Comparison of ENCODE assay signal across 13 cellular contexts in genomic region chr12:62692884-62693283, GRCh38.
DNase-seq lines count a peak whose midpoint lies in the region; ATAC-seq and TF ChIP-seq lines count a peak whose summit lies in the region.
"Had no signal": no experiment of that assay in that cellular context is flagged by ENCODE, and none has a peak within 500 bp of the region (broad histone marks: within the 10 kb centered on the region; RNA-seq: fewer than 3 reads in every experiment).

No MANE protein-coding gene starts in this region.

- H3K4me1 ChIP-seq in heart right ventricle (peaks cover 0 to 24% (median 3%) of the 10 kb centered on the region in 9 donors), right atrium auricular region (no peaks in the 10 kb centered on the region), tibial artery (peaks cover 0 to 24% (median 11%) of the 10 kb centered on the region in 4 donors)

- WGBS in heart right ventricle, 2 donors: 79 to 82% methylated on average over 7 of the region's 7 CpGs

- intact Hi-C loops in heart right ventricle (cut with DNase I): loop anchor here in 1 of 10 donors (10.0 kb wide), 1 partner anchor 48 kb away; no protein-coding TSS in a partner anchor
- intact Hi-C loops in tibial artery (cut with DNase I; ENCODE audit: low total_unique reads): no loop called here

- peaks cover 0 to 38% (median 0%) of the 10 kb centered on the region in 9 donors for H3K36me3 ChIP-seq in heart right ventricle
- H3K36me3 ChIP-seq in right atrium auricular region: no peaks in the 10 kb centered on the region
- H3K36me3 ChIP-seq in tibial artery: no peaks in the 10 kb centered on the region

- ATAC-seq in heart right ventricle: peak in 2 of 8 donors; percentile 21 to 32

- DNase-seq in heart right ventricle (no peak), right atrium auricular region (ENCODE audit: low spot score) (no peak), astrocyte of the cerebellum (ENCODE audit: low read depth) (peak; percentile 83), glomerular visceral epithelial cell (ENCODE audit: extremely low spot score) (peak; percentile 61), tibial artery (no peak), ureter (ENCODE audit: low spot score) (no peak), dedifferentiated amniotic fluid mesenchymal stem cell (ENCODE audit: extremely low spot score) (no peak), DMS114 treated with DMSO at 0.1 percent for 48 hours (lab: John Stamatoyannopoulos, UW; ENCODE audit: unreplicated experiment) (no peak)
- DNase-seq: activated CD4-positive, alpha-beta T cell treated with anti-CD3 and anti-CD28 coated beads for 4 hours; activated T-cell treated with anti-CD3 and anti-CD28 coated beads, Interleukin-2, amount 50 U/mL, for 24 hours; anterior cingulate cortex; DMS 273 treated with DMSO at 0.1 percent for 48 hours; nucleus accumbens had no signal

- in situ Hi-C loops in astrocyte of the cerebellum (cut with HindIII; ENCODE audit: low sequenced_read_pairs): no loop called here

- no peaks in the 10 kb centered on the region for H3K9me3 ChIP-seq in heart right ventricle
- no peaks in the 10 kb centered on the region for H3K9me3 ChIP-seq in right atrium auricular region
- no peaks in the 10 kb centered on the region for H3K9me3 ChIP-seq in tibial artery

- TF ChIP-seq CTCF in heart right ventricle (IDR thresholded peaks at IDR 0.05): no peak
- TF ChIP-seq CTCF in right atrium auricular region (IDR thresholded peaks at IDR 0.05): no peak
- no peak for TF ChIP-seq CTCF in astrocyte of the cerebellum (IDR thresholded peaks at IDR 0.05; ENCODE audit: low read depth, low read length, missing control alignments)
- TF ChIP-seq CTCF in tibial artery (IDR thresholded peaks at IDR 0.05): no peak

- H3K27ac ChIP-seq in heart right ventricle: peak overlapping the region in 6 of 10 donors; percentile 13 to 59 (median 41)
- H3K27ac ChIP-seq in right atrium auricular region: peak overlapping the region in 1 of 2 donors; percentile 46
- peak overlapping the region; percentile 0 to 43 for H3K27ac ChIP-seq in tibial artery

- H3K4me3 ChIP-seq in heart right ventricle: no peak overlapping the region
- no peak overlapping the region for H3K4me3 ChIP-seq in right atrium auricular region
- no peak overlapping the region for H3K4me3 ChIP-seq in astrocyte of the cerebellum (ENCODE audit: low read depth, low read length)
- H3K4me3 ChIP-seq in tibial artery: no peak overlapping the region

- no peaks in the 10 kb centered on the region for H3K27me3 ChIP-seq in heart right ventricle
- no peaks in the 10 kb centered on the region for H3K27me3 ChIP-seq in right atrium auricular region
- no peaks in the 10 kb centered on the region for H3K27me3 ChIP-seq in tibial artery

Comparison
In these comparisons a context has a peak if more than half of its experiments do, and no peak if none do; other contexts are left out.
1. DNase-seq: peak in astrocyte of the cerebellum (single experiment) and glomerular visceral epithelial cell (single experiment); none in heart right ventricle (0 of 2), right atrium auricular region (single experiment), tibial artery (0 of 2), ureter (single experiment), dedifferentiated amniotic fluid mesenchymal stem cell (single experiment) and DMS114 treated with DMSO at 0.1 percent for 48 hours (single experiment).